Comparison of ENCODE assay signal across 30 cellular contexts in genomic region chrX:10557166-10557565, GRCh38.
"Had no signal": no experiment of that assay in that cellular context is flagged by ENCODE, and none has a peak within 500 bp of the region (broad histone marks: within the 10 kb centered on the region; RNA-seq: fewer than 3 reads in every experiment).

No MANE protein-coding gene starts in this region.

- H3K36me3 ChIP-seq: breast epithelium, WERI-Rb-1 had no signal

- H3K4me1 ChIP-seq: body of pancreas, breast epithelium had no signal

- H3K4me3 ChIP-seq: body of pancreas, breast epithelium, PC-9, SK-N-MC had no signal

- H2AFZ ChIP-seq: PC-9 had no signal

- H3K4me2 ChIP-seq: KMS-11, PC-9 had no signal

- ATAC-seq: activated CD8-positive, alpha-beta T cell treated with anti-CD3 and anti-CD28 coated beads for 36 hours; activated T-cell treated with anti-CD3 and anti-CD28 coated beads, Interleukin-2, amount 50 U/mL, for 72 hours; activated T-helper 17 cell treated with anti-CD3 and anti-CD28 coated beads, Interleukin-2, amount 50 U/mL, for 72 hours; body of pancreas had no signal

- DNase-seq: activated CD4-positive, alpha-beta T cell treated with anti-CD3 and anti-CD28 coated beads for 1 hour; activated CD4-positive, alpha-beta T cell treated with anti-CD3 and anti-CD28 coated beads for 48 hours; activated CD4-positive, CD25-positive, alpha-beta regulatory T cell; activated CD8-positive, alpha-beta T cell treated with anti-CD3 and anti-CD28 coated beads for 36 hours; activated effector memory CD4-positive, alpha-beta T cell treated with anti-CD3 and anti-CD28 coated beads, Interleukin-2, amount 50 U/mL, for 16 hours; activated naive CD4-positive, alpha-beta T cell; activated naive CD4-positive, alpha-beta T cell treated with anti-CD3 and anti-CD28 coated beads, Interleukin-2, amount 50 U/mL, for 16 hours; activated naive CD8-positive, alpha-beta T cell treated with anti-CD3 and anti-CD28 coated beads for 36 hours; activated T-cell treated with anti-CD3 and anti-CD28 coated beads, Interleukin-2, amount 50 U/mL, for 1 hour; activated T-cell treated with anti-CD3 and anti-CD28 coated beads, Interleukin-2, amount 50 U/mL, for 72 hours; amniotic stem cell; aorta; body of pancreas; NCI-H1092 treated with DMSO at 0.1 percent for 48 hours; NCI-H1417; NCI-H146; NCI-H187 treated with DMSO at 0.1 percent for 48 hours; NCI-H2081 treated with DMSO at 0.1 percent for 48 hours; NCI-H226; NCI-H446 treated with DMSO at 0.1 percent for 48 hours; NCI-H524 treated with DMSO at 0.1 percent for 48 hours; NK-92 treated with Interleukin-12 subunit alpha and Interleukin-12 subunit beta, amount 100 ng/mL, for 24 hours; PC-9; Right ventricle myocardium superior; T1000; WERI-Rb-1 had no signal

- H3K27me3 ChIP-seq: body of pancreas had no signal

- H3K9ac ChIP-seq: KMS-11 had no signal

- H3K9me3 ChIP-seq: body of pancreas, breast epithelium had no signal

- H3K27ac ChIP-seq: body of pancreas, breast epithelium, KMS-11, PC-9, SK-N-MC, WERI-Rb-1 had no signal
